11 cellular contexts compared by ENCODE assay signal in the genomic region with DNA sequence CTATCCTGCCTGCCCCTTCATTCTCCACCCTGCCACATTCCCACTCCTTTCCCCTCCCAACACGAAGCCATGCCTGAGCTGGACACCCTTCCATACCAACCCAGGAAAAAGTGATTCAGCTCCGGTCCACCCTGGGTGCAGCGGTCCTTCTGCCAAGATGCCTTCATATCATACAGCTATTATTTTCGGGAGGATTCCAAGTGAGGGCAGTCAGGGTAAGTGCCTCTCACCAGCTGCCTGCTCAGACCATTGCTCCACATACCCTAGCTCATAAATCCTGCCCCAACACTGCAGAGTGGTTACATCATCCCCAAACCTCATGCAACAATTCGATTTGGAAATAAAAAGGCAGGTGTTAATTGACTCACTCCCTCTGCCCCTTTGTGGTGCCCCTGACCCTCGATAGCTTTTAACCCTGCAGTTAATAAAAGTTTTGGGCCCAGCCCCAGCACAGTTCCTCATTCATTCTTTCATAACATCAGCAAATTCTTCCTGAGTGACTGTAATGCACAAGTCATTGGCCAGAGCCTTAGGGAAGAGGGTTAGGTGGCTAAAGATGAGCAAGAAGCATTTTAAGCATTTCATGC. TPM values are rescaled to one million over a fixed set of nuclear protein-coding genes. Genes with fewer than 3 reads are reported as not detected.
DNase-seq lines count a peak whose midpoint lies in the region; ATAC-seq, FAIRE-seq and TF ChIP-seq lines count a peak whose summit lies in the region.
"Had no signal": no experiment of that assay in that cellular context is flagged by ENCODE, and none has a peak within 500 bp of the region (broad histone marks: within the 10 kb centered on the region; RNA-seq: fewer than 3 reads in every experiment).

No MANE protein-coding gene starts in this region.

- no peaks in the 10 kb centered on the region for H3K36me3 ChIP-seq in MG63
- no peaks in the 10 kb centered on the region for H3K36me3 ChIP-seq in astrocyte (ENCODE audit: insufficient read depth, low read length)
- H3K36me3 ChIP-seq in tibial nerve: no peaks in the 10 kb centered on the region
- H3K36me3 ChIP-seq: upper lobe of left lung had no signal

- no peak for TF ChIP-seq EP300 in tibial nerve (IDR thresholded peaks at IDR 0.05)

- H2AFZ ChIP-seq in astrocyte (ENCODE audit: low read depth, low read length): no peak overlapping the region

- peak overlapping the region; percentile 20 for H3K4me2 ChIP-seq in astrocyte (ENCODE audit: low read length)

- TF ChIP-seq POLR2A in tibial nerve (IDR thresholded peaks at IDR 0.05): no peak

- peaks cover 11% of the 10 kb centered on the region for H3K4me1 ChIP-seq in astrocyte (ENCODE audit: insufficient read depth, low read length)
- peaks cover 0 to 4% (median 0%) of the 10 kb centered on the region in 4 donors for H3K4me1 ChIP-seq in tibial nerve

- H3K9me3 ChIP-seq in MG63: peaks cover 4% of the 10 kb centered on the region; the same call in 1 of the 2 replicates
- H3K9me3 ChIP-seq in astrocyte (ENCODE audit: insufficient read depth, low read depth, low read length): no peaks in the 10 kb centered on the region
- H3K9me3 ChIP-seq in tibial nerve: peaks cover 0 to 20% (median 0%) of the 10 kb centered on the region in 4 donors

- peaks cover 18% of the 10 kb centered on the region for H3K4me1 Mint-ChIP-seq in astrocyte (ENCODE audit: low read depth, unreplicated experiment)

- TF ChIP-seq CTCF in AG10803 (conservative IDR thresholded peaks at IDR 0.05; ENCODE audit: low read length) (no peak), astrocyte (IDR thresholded peaks at IDR 0.05; ENCODE audit: insufficient read depth, low read depth, low read length) (no peak), tibial nerve (IDR thresholded peaks at IDR 0.05) (no peak)

- peak overlapping the region; percentile 89 for H3K27ac Mint-ChIP-seq in astrocyte (ENCODE audit: unreplicated experiment)

- no peaks in the 10 kb centered on the region for H3K36me3 Mint-ChIP-seq in astrocyte (ENCODE audit: low read depth, unreplicated experiment)

- FAIRE-seq in astrocyte (lab: Jason Lieb, UNC): peak; percentile 86

- H3K27ac ChIP-seq in astrocyte (ENCODE audit: low read depth, low read length) (no peak overlapping the region), tibial nerve (peak overlapping the region in 1 of 4 donors; percentile 23)
- H3K27ac ChIP-seq: upper lobe of left lung had no signal

- peak; percentile 94 for DNase-seq in AG10803 (ENCODE audit: low read depth)
- peak; percentile 91 for DNase-seq in MG63
- DNase-seq in astrocyte (ENCODE audit: low read depth): peak; percentile 81
- DNase-seq in left lobe of liver (ENCODE audit: low spot score): no peak
- DNase-seq in tibial nerve (ENCODE audit: low spot score in 2 of 2): no peak
- DNase-seq in HUDEP-2 (lab: John Stamatoyannopoulos, UW; ENCODE audit: unreplicated experiment in 76 of 76): no peak
- DNase-seq: activated gamma-delta T cell treated with Interleukin-2 at 50 U/mL for 16 hours, NCI-H1417 treated with DMSO at 0.1 percent for 48 hours, upper lobe of left lung had no signal

- H3K9me3 Mint-ChIP-seq in astrocyte (ENCODE audit: unreplicated experiment): peaks cover 5% of the 10 kb centered on the region

- H3K27me3 ChIP-seq in MG63 (no peaks in the 10 kb centered on the region), astrocyte (ENCODE audit: insufficient read depth, low read length) (no peaks in the 10 kb centered on the region), tibial nerve (no peaks in the 10 kb centered on the region)
- H3K27me3 ChIP-seq: upper lobe of left lung had no signal

- H3K27me3 Mint-ChIP-seq in astrocyte (ENCODE audit: low read depth, unreplicated experiment): peaks cover 5% of the 10 kb centered on the region

- H3K4me3 ChIP-seq in AG10803 (ENCODE audit: low read length) (no peak overlapping the region), MG63 (no peak overlapping the region), astrocyte (ENCODE audit: insufficient read depth, low read depth, low read length) (no peak overlapping the region), tibial nerve (no peak overlapping the region)
- H3K4me3 ChIP-seq: upper lobe of left lung had no signal

- no peak overlapping the region for H3K9ac ChIP-seq in astrocyte (ENCODE audit: low read length)

- no peaks in the 10 kb centered on the region for H4K20me1 ChIP-seq in astrocyte (ENCODE audit: insufficient read depth, low read length)

- no peaks in the 10 kb centered on the region for H3K79me2 ChIP-seq in astrocyte (ENCODE audit: insufficient read depth, low read length)

- WGBS in tibial nerve, 2 donors: 61% methylated on average over 6 of the region's 6 CpGs

- ATAC-seq in left lobe of liver (peak; percentile 26), GM18858 (IDR thresholded peaks at IDR 0.05; ENCODE audit: unreplicated experiment) (no peak), GM19467 (IDR thresholded peaks at IDR 0.05; ENCODE audit: unreplicated experiment) (no peak)

- no peak overlapping the region for H3K4me3 Mint-ChIP-seq in astrocyte (ENCODE audit: unreplicated experiment)

RNA-seq across cellular contexts. Expression of gene ZNF503, which starts 42.6 kb away (rescaled TPM):
- total RNA-seq in MG63 (2014; rRNA removed; shearing (Covaris generic); ENCODE audit: low replicate concordance): 6.2 and 8.8 TPM in 2 replicates
- total RNA-seq in astrocyte (11.1 and 11.9 TPM in 2 replicates), left lobe of liver (7.3 TPM), tibial nerve (10 to 100 TPM in 3 of 4 donors, 1 to 10 TPM in 1; 9.9 to 15.9 (median 12.0) TPM)

Comparison
In these comparisons a context has a peak if more than half of its experiments do, and no peak if none do; other contexts are left out.
1. DNase-seq: peak in AG10803 (single experiment), MG63 (single experiment) and astrocyte (single experiment); none in left lobe of liver (single experiment), tibial nerve (0 of 2) and HUDEP-2 (0 of 76).